In genomic region chr17:45751466-45751865, GRCh38 we compare ENCODE assay signal across 9 cellular contexts. TPM values are rescaled to one million over a fixed set of nuclear protein-coding genes. Genes with fewer than 3 reads are reported as not detected.
"Had no signal": no experiment of that assay in that cellular context is flagged by ENCODE, and none has a peak within 500 bp of the region (broad histone marks: within the 10 kb centered on the region; RNA-seq: fewer than 3 reads in every experiment).

No MANE protein-coding gene starts in this region.

- H3K4me3 Mint-ChIP-seq: H9, IgD-negative memory B cell had no signal

- ATAC-seq: HepG2 had no signal

- DNase-seq: GM23248, GOT3, H9, HCEC 1CT, KBM-7 had no signal

- H3K27ac ChIP-seq: GM23248, HL-60 had no signal

- H3K4me1 Mint-ChIP-seq: IgD-negative memory B cell had no signal

- H3K9me3 Mint-ChIP-seq: H9, IgD-negative memory B cell had no signal

- H3K36me3 Mint-ChIP-seq: IgD-negative memory B cell had no signal

- H3K4me3 ChIP-seq: GM23248 had no signal

- FAIRE-seq: HepG2 had no signal

- H3K27ac Mint-ChIP-seq: H9 had no signal

RNA-seq across cellular contexts. Expression of gene CRHR1, which starts 32.7 kb away (rescaled TPM):
- total RNA-seq: GM23248, HepG2, HT1080 had no signal
- polyA plus RNA-seq: GM23248, HepG2, IgD-negative memory B cell had no signal
